ENCODE assay signal across 1 cellular context in the genomic region with DNA sequence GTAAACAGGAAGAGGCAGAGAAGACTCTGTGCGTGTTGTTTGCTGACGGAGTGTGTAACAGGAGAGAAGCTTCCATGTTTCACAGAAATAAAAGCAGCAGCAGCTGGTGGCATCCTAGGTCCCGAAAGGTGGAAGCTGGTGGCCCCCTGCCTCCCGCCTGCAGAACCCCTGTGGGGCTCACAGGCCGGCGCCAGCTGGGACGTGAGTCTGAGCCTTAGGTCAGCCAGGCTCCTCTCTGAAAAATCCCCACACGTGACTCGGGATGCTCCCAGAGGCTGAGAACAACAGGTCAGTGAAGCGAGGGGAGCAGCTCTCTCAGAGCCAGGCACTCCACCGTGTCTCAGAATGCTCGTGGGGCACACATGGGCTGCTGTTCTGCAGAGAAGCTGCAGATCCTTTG.
TF ChIP-seq lines count a peak whose summit lies in the region.

No MANE protein-coding gene starts in this region.

TF ChIP-seq in SK-N-SH, 30 proteins besides CTCF, POLR2A, EP300 and RAD21 (continued from another document):
- TF ChIP-seq, protein P1, sequence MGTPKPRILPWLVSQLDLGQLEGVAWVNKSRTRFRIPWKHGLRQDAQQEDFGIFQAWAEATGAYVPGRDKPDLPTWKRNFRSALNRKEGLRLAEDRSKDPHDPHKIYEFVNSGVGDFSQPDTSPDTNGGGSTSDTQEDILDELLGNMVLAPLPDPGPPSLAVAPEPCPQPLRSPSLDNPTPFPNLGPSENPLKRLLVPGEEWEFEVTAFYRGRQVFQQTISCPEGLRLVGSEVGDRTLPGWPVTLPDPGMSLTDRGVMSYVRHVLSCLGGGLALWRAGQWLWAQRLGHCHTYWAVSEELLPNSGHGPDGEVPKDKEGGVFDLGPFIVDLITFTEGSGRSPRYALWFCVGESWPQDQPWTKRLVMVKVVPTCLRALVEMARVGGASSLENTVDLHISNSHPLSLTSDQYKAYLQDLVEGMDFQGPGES (IDR thresholded peaks at IDR 0.05; ENCODE audit: low read depth, low read length), result no peak
- TF ChIP-seq, protein P2, sequence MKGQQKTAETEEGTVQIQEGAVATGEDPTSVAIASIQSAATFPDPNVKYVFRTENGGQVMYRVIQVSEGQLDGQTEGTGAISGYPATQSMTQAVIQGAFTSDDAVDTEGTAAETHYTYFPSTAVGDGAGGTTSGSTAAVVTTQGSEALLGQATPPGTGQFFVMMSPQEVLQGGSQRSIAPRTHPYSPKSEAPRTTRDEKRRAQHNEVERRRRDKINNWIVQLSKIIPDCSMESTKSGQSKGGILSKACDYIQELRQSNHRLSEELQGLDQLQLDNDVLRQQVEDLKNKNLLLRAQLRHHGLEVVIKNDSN (IDR thresholded peaks at IDR 0.05; ENCODE audit: borderline replicate concordance, low read depth), result no peak
- TF ChIP-seq SMC3 (IDR thresholded peaks at IDR 0.05; ENCODE audit: low read depth, low read length) (no peak), SIN3A (IDR thresholded peaks at IDR 0.05; ENCODE audit: borderline replicate concordance, low read depth, low read length) (no peak), EZH2phosphoT487 (IDR thresholded peaks at IDR 0.05; ENCODE audit: borderline replicate concordance, low read depth) (no peak), YY1 (IDR thresholded peaks at IDR 0.05; ENCODE audit: low read depth) (no peak), FOXJ3 (CRISPR knock-in tag; IDR thresholded peaks at IDR 0.05) (no peak), JUND (IDR thresholded peaks at IDR 0.05) (no peak), MEF2A (IDR thresholded peaks at IDR 0.05; ENCODE audit: borderline replicate concordance, low read depth) (no peak), MXI1 (IDR thresholded peaks at IDR 0.05; ENCODE audit: low read depth, low read length) (no peak), TCF12 (IDR thresholded peaks at IDR 0.05) (no peak)
